Comparison of ENCODE assay signal across 14 cellular contexts in the genomic region with DNA sequence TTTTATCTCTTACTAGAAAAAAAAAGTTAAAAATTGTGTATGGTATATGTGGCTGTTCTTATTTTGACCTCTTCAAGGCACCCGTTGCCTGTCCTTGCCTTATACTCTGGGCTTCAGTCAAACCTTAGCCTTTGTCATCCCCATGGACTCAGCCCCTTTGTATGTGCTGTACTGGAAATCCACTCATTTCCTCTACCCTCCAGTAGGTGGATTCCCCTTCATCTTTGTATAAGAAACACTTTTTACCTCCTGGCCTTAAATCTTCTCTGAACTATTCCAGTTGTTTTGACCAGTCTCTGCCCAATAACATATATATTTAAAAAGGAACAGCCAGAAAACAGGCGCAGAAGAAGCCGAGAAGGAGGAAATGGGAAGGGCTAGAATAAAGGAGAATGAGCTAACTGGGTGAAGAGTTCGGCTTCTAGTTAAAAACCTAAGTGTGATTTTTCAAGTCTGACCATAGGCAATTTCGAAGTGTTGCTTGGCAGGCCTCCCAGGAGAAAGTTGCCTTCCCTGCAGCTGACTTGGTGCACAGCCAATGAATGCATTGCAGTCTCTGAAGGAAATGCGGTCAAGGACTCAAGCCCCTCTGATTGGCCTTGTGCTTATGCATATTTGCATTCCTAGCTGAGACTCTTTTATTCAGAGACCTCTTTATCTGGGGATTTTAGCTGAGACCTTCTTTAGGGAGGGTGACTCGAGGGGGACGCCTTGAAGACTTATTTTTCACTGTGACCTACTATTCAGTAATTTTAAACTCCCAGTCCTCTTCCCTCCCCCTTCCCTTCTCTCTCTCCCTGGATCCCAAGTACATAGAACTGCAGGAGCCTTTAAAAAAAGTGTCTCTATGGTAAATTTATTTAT.
A peak's percentile ranks its signal among the peaks of the same experiment; 100 is the strongest.
DNase-seq lines count a peak whose midpoint lies in the region; TF ChIP-seq lines count a peak whose summit lies in the region.
"Had no signal": no experiment of that assay in that cellular context is flagged by ENCODE, and none has a peak within 500 bp of the region (broad histone marks: within the 10 kb centered on the region; RNA-seq: fewer than 3 reads in every experiment).

No MANE protein-coding gene starts in this region.

- H3K9me3 ChIP-seq in neural progenitor cell (ENCODE audit: low read depth) = no peaks in the 10 kb centered on the region
- H3K9me3 ChIP-seq: BLaER1, gastroesophageal sphincter had no signal

- H3K4me3 ChIP-seq in neural progenitor cell = no peak overlapping the region
- H3K4me3 ChIP-seq: BLaER1, gastroesophageal sphincter had no signal

- BruUV-seq in Calu3 (replicated peaks; lab: Mats Ljungman, UMichigan) = no TSS peak

- H3K4me1 Mint-ChIP-seq in neural progenitor cell (peaks cover 10% of the 10 kb centered on the region), glutamatergic neuron (ENCODE audit: low read depth, unreplicated experiment) (peaks cover 7% of the 10 kb centered on the region), Calu3 (ENCODE audit: low read depth, unreplicated experiment) (no peaks in the 10 kb centered on the region)
- H3K4me1 Mint-ChIP-seq: activated naive CD4-positive, alpha-beta T cell treated with anti-CD3 and anti-CD28 coated beads, Interleukin-2, amount 50 U/mL, for 24 hours had no signal

- H3K4me3 Mint-ChIP-seq in neural progenitor cell = no peak overlapping the region
- no peak overlapping the region for H3K4me3 Mint-ChIP-seq in glutamatergic neuron (ENCODE audit: unreplicated experiment)
- H3K4me3 Mint-ChIP-seq in Calu3 (ENCODE audit: low read depth, unreplicated experiment) = no peak overlapping the region
- H3K4me3 Mint-ChIP-seq: activated naive CD4-positive, alpha-beta T cell treated with anti-CD3 and anti-CD28 coated beads, Interleukin-2, amount 50 U/mL, for 24 hours; natural killer cell treated with Interleukin-12 subunit alpha and Interleukin-12 subunit beta and Interleukin-15 and Interleukin-18, amount 100 ng/mL, for 72 hours had no signal

- H3K27ac ChIP-seq in neural progenitor cell = no peak overlapping the region
- H3K27ac ChIP-seq: BLaER1, gastroesophageal sphincter had no signal

- H3K36me3 Mint-ChIP-seq in neural progenitor cell (no peaks in the 10 kb centered on the region), glutamatergic neuron (ENCODE audit: unreplicated experiment) (no peaks in the 10 kb centered on the region), Calu3 (ENCODE audit: insufficient read depth, unreplicated experiment) (no peaks in the 10 kb centered on the region)
- H3K36me3 Mint-ChIP-seq: activated naive CD4-positive, alpha-beta T cell treated with anti-CD3 and anti-CD28 coated beads, Interleukin-2, amount 50 U/mL, for 24 hours; natural killer cell treated with Interleukin-12 subunit alpha and Interleukin-12 subunit beta and Interleukin-15 and Interleukin-18, amount 100 ng/mL, for 72 hours had no signal

- no peak overlapping the region for H3K4me2 ChIP-seq in neural progenitor cell
- H3K4me2 ChIP-seq: BLaER1 had no signal

- no peaks in the 10 kb centered on the region for H3K27me3 ChIP-seq in neural progenitor cell
- H3K27me3 ChIP-seq: BLaER1, gastroesophageal sphincter had no signal

- no peaks in the 10 kb centered on the region for H3K79me2 ChIP-seq in neural progenitor cell (ENCODE audit: low read depth)

- H2AFZ ChIP-seq in neural progenitor cell (replicated peaks) = peak overlapping the region; percentile 76

- no peak overlapping the region for H3K9ac ChIP-seq in neural progenitor cell
- H3K9ac ChIP-seq: BLaER1 had no signal

- DNase-seq in A172 (ENCODE audit: low spot score) (peak; percentile 29), NCI-H446 (lab: John Stamatoyannopoulos, UW) (peak; percentile 71 to 88), fibroblast of gingiva (ENCODE audit: low read depth) (peak; percentile 47), neural progenitor cell (ENCODE audit: low spot score) (peak; percentile 25), glutamatergic neuron (no peak), cerebellum (ENCODE audit: low spot score) (no peak), Calu3 (no peak), NCI-H1092 (lab: John Stamatoyannopoulos, UW) (no peak)
- DNase-seq: GOT3, NCI-H526 had no signal

- CTCF ChIA-PET in Calu3 (lab: Charles Lee) = no interaction called here

- no peaks in the 10 kb centered on the region for H3K9me3 Mint-ChIP-seq in neural progenitor cell
- H3K9me3 Mint-ChIP-seq in glutamatergic neuron (ENCODE audit: unreplicated experiment) = no peaks in the 10 kb centered on the region
- no peaks in the 10 kb centered on the region for H3K9me3 Mint-ChIP-seq in Calu3 (ENCODE audit: low read depth, unreplicated experiment)
- H3K9me3 Mint-ChIP-seq: activated naive CD4-positive, alpha-beta T cell treated with anti-CD3 and anti-CD28 coated beads, Interleukin-2, amount 50 U/mL, for 24 hours; natural killer cell treated with Interleukin-12 subunit alpha and Interleukin-12 subunit beta and Interleukin-15 and Interleukin-18, amount 100 ng/mL, for 72 hours had no signal

- H3K27ac Mint-ChIP-seq in neural progenitor cell (no peak overlapping the region), glutamatergic neuron (ENCODE audit: unreplicated experiment) (no peak overlapping the region), Calu3 (ENCODE audit: unreplicated experiment) (no peak overlapping the region)
- H3K27ac Mint-ChIP-seq: activated naive CD4-positive, alpha-beta T cell treated with anti-CD3 and anti-CD28 coated beads, Interleukin-2, amount 50 U/mL, for 24 hours; natural killer cell treated with Interleukin-12 subunit alpha and Interleukin-12 subunit beta and Interleukin-15 and Interleukin-18, amount 100 ng/mL, for 72 hours had no signal

- TF ChIP-seq CTCF in neural progenitor cell (IDR thresholded peaks at IDR 0.05) (peak; percentile 24), glutamatergic neuron (IDR thresholded peaks at IDR 0.05; ENCODE audit: partially characterized antibody, unreplicated experiment) (no peak), Calu3 (IDR thresholded peaks at IDR 0.05; ENCODE audit: unreplicated experiment) (no peak)

- intact Hi-C loops in Calu3 (cut with micrococcal nuclease; ENCODE audit: unreplicated experiment) = no loop called here

- H4K20me1 ChIP-seq in neural progenitor cell (ENCODE audit: low read depth) = no peaks in the 10 kb centered on the region
- H4K20me1 ChIP-seq: BLaER1 had no signal

- peaks cover 8% of the 10 kb centered on the region for H3F3A ChIP-seq in neural progenitor cell (ENCODE audit: low read depth)

- H3K27me3 Mint-ChIP-seq in neural progenitor cell (ENCODE audit: insufficient read depth, low read depth) (no peaks in the 10 kb centered on the region), glutamatergic neuron (ENCODE audit: unreplicated experiment) (no peaks in the 10 kb centered on the region), Calu3 (ENCODE audit: unreplicated experiment) (no peaks in the 10 kb centered on the region)
- H3K27me3 Mint-ChIP-seq: activated naive CD4-positive, alpha-beta T cell treated with anti-CD3 and anti-CD28 coated beads, Interleukin-2, amount 50 U/mL, for 24 hours; natural killer cell treated with Interleukin-12 subunit alpha and Interleukin-12 subunit beta and Interleukin-15 and Interleukin-18, amount 100 ng/mL, for 72 hours had no signal

- H3K36me3 ChIP-seq in neural progenitor cell = no peaks in the 10 kb centered on the region
- H3K36me3 ChIP-seq: BLaER1, gastroesophageal sphincter had no signal

- peaks cover 5% of the 10 kb centered on the region for H3K4me1 ChIP-seq in neural progenitor cell
- H3K4me1 ChIP-seq: BLaER1 had no signal

Comparison
In these comparisons a context has a peak if more than half of its experiments do, and no peak if none do; other contexts are left out.
1. DNase-seq: peak in A172 (single experiment), NCI-H446 (2 of 2), fibroblast of gingiva (single experiment) and neural progenitor cell (single experiment); none in glutamatergic neuron (single experiment), cerebellum (single experiment), Calu3 (single experiment) and NCI-H1092 (single experiment).